In genomic region chr15:67382723-67383122, GRCh38 we compare ENCODE assay signal across 30 cellular contexts.
"Had no signal": no experiment of that assay in that cellular context is flagged by ENCODE, and none has a peak within 500 bp of the region (broad histone marks: within the 10 kb centered on the region; RNA-seq: fewer than 3 reads in every experiment).

No MANE protein-coding gene starts in this region.

- H3K36me3 ChIP-seq: adrenal gland, ascending aorta, breast epithelium, cardiac muscle cell, colonic mucosa, gastrocnemius medialis, heart left ventricle had no signal

- DNase-seq: activated CD4-positive, alpha-beta memory T cell treated with anti-CD3 and anti-CD28 coated beads for 36 hours; activated CD4-positive, alpha-beta T cell treated with anti-CD3 and anti-CD28 coated beads for 36 hours; activated CD4-positive, alpha-beta T cell treated with anti-CD3 and anti-CD28 coated beads, Interleukin-2, amount 10 ng/mL, durations not matched to agents 24 days and 14 days; activated CD4-positive, CD25-positive, alpha-beta regulatory T cell; activated CD4-positive, CD25-positive, alpha-beta regulatory T cell treated with anti-CD3 and anti-CD28 coated beads, Interleukin-2, amount 50 U/mL, for 72 hours; activated CD8-positive, alpha-beta memory T cell treated with anti-CD3 and anti-CD28 coated beads, Interleukin-2, amount 10 ng/mL, durations not matched to agents 7 days and 5 days; activated CD8-positive, alpha-beta memory T cell treated with anti-CD3 and anti-CD28 coated beads, Interleukin-2, amount 50 U/mL, for 4 hours; activated CD8-positive, alpha-beta T cell treated with anti-CD3 and anti-CD28 coated beads, Interleukin-2, amount 10 ng/mL, durations not matched to agents 7 days and 5 days; activated effector memory CD4-positive, alpha-beta T cell treated with anti-CD3 and anti-CD28 coated beads, Interleukin-2, amount 50 U/mL, for 16 hours; activated naive CD4-positive, alpha-beta T cell treated with anti-CD3 and anti-CD28 coated beads for 36 hours; activated naive CD8-positive, alpha-beta T cell treated with anti-CD3 and anti-CD28 coated beads for 36 hours; activated naive CD8-positive, alpha-beta T cell treated with anti-CD3 and anti-CD28 coated beads, Interleukin-2, amount 50 U/mL, for 24 hours; activated T-cell treated with anti-CD3 and anti-CD28 coated beads, Interleukin-2, amount 50 U/mL, for 1 hour; activated T-cell treated with anti-CD3 and anti-CD28 coated beads, Interleukin-2, amount 50 U/mL, for 48 hours; adrenal gland; central memory CD4-positive, alpha-beta T cell; cerebellar nuclear complex; colonic mucosa; effector memory CD4-positive, alpha-beta T cell; endodermal cell; foreskin fibroblast; gastrocnemius medialis; glutamatergic neuron; heart left ventricle; T-helper 17 cell; T1000 had no signal

- H3K27ac ChIP-seq: adrenal gland, ascending aorta, breast epithelium, cardiac muscle cell, colonic mucosa, gastrocnemius medialis, heart left ventricle had no signal

- H3K4me1 ChIP-seq: adrenal gland, ascending aorta, breast epithelium, colonic mucosa, gastrocnemius medialis, heart left ventricle had no signal

- H3K9me3 ChIP-seq: adrenal gland, ascending aorta, breast epithelium, colonic mucosa, gastrocnemius medialis, heart left ventricle had no signal

- H3K27me3 ChIP-seq: adrenal gland, ascending aorta, breast epithelium, colonic mucosa, gastrocnemius medialis, heart left ventricle had no signal

- H3K4me3 ChIP-seq: adrenal gland, ascending aorta, breast epithelium, cardiac muscle cell, colonic mucosa, gastrocnemius medialis, heart left ventricle had no signal

- ATAC-seq: activated CD4-positive, alpha-beta T cell treated with anti-CD3 and anti-CD28 coated beads for 36 hours; activated CD8-positive, alpha-beta memory T cell treated with anti-CD3 and anti-CD28 coated beads, Interleukin-2, amount 10 ng/mL, durations not matched to agents 7 days and 5 days; activated CD8-positive, alpha-beta T cell treated with anti-CD3 and anti-CD28 coated beads, Interleukin-2, amount 10 ng/mL, durations not matched to agents 7 days and 5 days; activated naive CD8-positive, alpha-beta T cell treated with anti-CD3 and anti-CD28 coated beads, Interleukin-2, amount 50 U/mL, for 24 hours; esophagus mucosa; gastrocnemius medialis; heart left ventricle; T-helper 17 cell had no signal
